ENCODE assay signal across 9 cellular contexts in genomic region chr18:54260376-54261072, GRCh38. TPM values are rescaled to one million over a fixed set of nuclear protein-coding genes. Genes with fewer than 3 reads are reported as not detected.
DNase-seq lines count a peak whose midpoint lies in the region; ATAC-seq, FAIRE-seq and TF ChIP-seq lines count a peak whose summit lies in the region.
"Had no signal": no experiment of that assay in that cellular context is flagged by ENCODE, and none has a peak within 500 bp of the region (broad histone marks: within the 10 kb centered on the region; RNA-seq: fewer than 3 reads in every experiment).

No MANE protein-coding gene starts in this region.

- no peak for TF ChIP-seq CTCF in PC-9 (conservative IDR thresholded peaks at IDR 0.05)
- no peak for TF ChIP-seq CTCF in HepG2 (CRISPR knock-in tag; IDR thresholded peaks at IDR 0.05)
- no peak for TF ChIP-seq CTCF in CD8-positive, alpha-beta T cell (IDR thresholded peaks at IDR 0.05)
- no peak for TF ChIP-seq CTCF in esophagus muscularis mucosa (IDR thresholded peaks at IDR 0.05)

- no peaks in the 10 kb centered on the region for H3K27me3 Mint-ChIP-seq in CD8-positive, alpha-beta T cell (ENCODE audit: low read depth)

- H3K27ac ChIP-seq in PC-9, result peak overlapping the region; percentile 77
- H3K27ac ChIP-seq in HepG2 (ENCODE audit: extremely low read length, insufficient read depth, low read length), result peak overlapping the region; percentile 30
- no peak overlapping the region for H3K27ac ChIP-seq in CD8-positive, alpha-beta T cell (ENCODE audit: low read depth, low read length)
- no peak overlapping the region for H3K27ac ChIP-seq in esophagus muscularis mucosa (replicated peaks in 1 of 4)

- no peaks in the 10 kb centered on the region for H3K27me3 ChIP-seq in PC-9 (ENCODE audit: insufficient read depth, low read depth)
- no peaks in the 10 kb centered on the region for H3K27me3 ChIP-seq in HepG2 (ENCODE audit: control insufficient read depth in 1 of 2, insufficient read depth in 2 of 2, low read length in 2 of 2)
- no peaks in the 10 kb centered on the region for H3K27me3 ChIP-seq in CD8-positive, alpha-beta T cell (ENCODE audit: insufficient read depth, low read length)
- no peaks in the 10 kb centered on the region for H3K27me3 ChIP-seq in esophagus muscularis mucosa

- H2AFZ ChIP-seq in PC-9, result no peak overlapping the region
- peak overlapping the region; percentile 69 for H2AFZ ChIP-seq in HepG2 (ENCODE audit: low read length)

- FAIRE-seq in GM18507 (lab: Jason Lieb, UNC) (peak; percentile 84), HepG2 (lab: Jason Lieb, UNC) (peak; percentile 43)

- H3K4me1 ChIP-seq in PC-9 (replicated peaks; ENCODE audit: insufficient read depth), result peaks cover 65% of the 10 kb centered on the region
- H3K4me1 ChIP-seq in HepG2 (ENCODE audit: insufficient read depth, low read length), result peaks cover 70% of the 10 kb centered on the region
- no peaks in the 10 kb centered on the region for H3K4me1 ChIP-seq in CD8-positive, alpha-beta T cell (ENCODE audit: insufficient read depth, low read length)
- no peaks in the 10 kb centered on the region for H3K4me1 ChIP-seq in esophagus muscularis mucosa

- H4K20me1 ChIP-seq in PC-9 (ENCODE audit: insufficient read depth) (no peaks in the 10 kb centered on the region), HepG2 (ENCODE audit: insufficient read depth, low read length) (no peaks in the 10 kb centered on the region)

- no peak for TF ChIP-seq EP300 in HepG2 (IDR thresholded peaks at IDR 0.05; ENCODE audit: low read depth in 2 of 2, low read length in 2 of 2)
- no peak for TF ChIP-seq EP300 in HepG2 (CRISPR knock-in tag; IDR thresholded peaks at IDR 0.05; ENCODE audit: borderline replicate concordance)
- no peak for TF ChIP-seq EP300 in esophagus muscularis mucosa (IDR thresholded peaks at IDR 0.05)

- H3K4me3 ChIP-seq in PC-9 (no peak overlapping the region), HepG2 (replicated peaks in 1 of 3; ENCODE audit: insufficient read depth in 1 of 3, low read depth in 2 of 3, low read length in 3 of 3) (no peak overlapping the region; a peak in 1 of 6 replicates), esophagus muscularis mucosa (no peak overlapping the region)
- H3K4me3 ChIP-seq in CD8-positive, alpha-beta T cell (ENCODE audit: low read depth, low read length), result no peak overlapping the region

- H3K9me3 ChIP-seq in PC-9 (ENCODE audit: insufficient read depth, low read depth), result no peaks in the 10 kb centered on the region; the same call in 1 of the 2 replicates
- H3K9me3 ChIP-seq in HepG2 (ENCODE audit: low read length), result no peaks in the 10 kb centered on the region
- no peaks in the 10 kb centered on the region for H3K9me3 ChIP-seq in CD8-positive, alpha-beta T cell (ENCODE audit: low read length)
- no peaks in the 10 kb centered on the region for H3K9me3 ChIP-seq in esophagus muscularis mucosa

- H3K27ac Mint-ChIP-seq in CD8-positive, alpha-beta T cell, result no peak overlapping the region

- H3K4me3 Mint-ChIP-seq in CD8-positive, alpha-beta T cell, result no peak overlapping the region

- H3K9me2 ChIP-seq in PC-9 (ENCODE audit: insufficient read depth), result peaks cover 4% of the 10 kb centered on the region; the same call in 1 of the 2 replicates

- intact Hi-C loops in PC-9 (cut with micrococcal nuclease; ENCODE audit: unreplicated experiment), result loop anchor here (10.0 kb wide), 1 partner anchor 106 kb away; no protein-coding TSS in a partner anchor
- intact Hi-C loops in HepG2 (cut with micrococcal nuclease; ENCODE audit: unreplicated experiment), result no loop called here
- intact Hi-C loops in CD8-positive, alpha-beta T cell (cut with DNase I, micrococcal nuclease), result no loop called here
- intact Hi-C loops in esophagus muscularis mucosa (cut with DNase I), result no loop called here

- H3K4me1 Mint-ChIP-seq in CD8-positive, alpha-beta T cell (ENCODE audit: low read depth), result peaks cover 9% of the 10 kb centered on the region

- no TSS peak for BruUV-seq in PC-9 (replicated peaks; lab: Mats Ljungman, UMichigan)
- no TSS peak for BruUV-seq in HepG2 (replicated peaks; lab: Mats Ljungman, UMichigan)

- TF ChIP-seq POLR2A in HepG2 (IDR thresholded peaks at IDR 0.05; ENCODE audit: insufficient read depth in 1 of 2, low read depth in 2 of 2, low read length in 2 of 2) (no peak), esophagus muscularis mucosa (IDR thresholded peaks at IDR 0.05; ENCODE audit: low read depth) (no peak)

- H3K9ac ChIP-seq in HepG2 (ENCODE audit: insufficient read depth, low read depth, low read length), result 0 out of 2 replicates have a peak overlapping the region, but pooled peaks have one; percentile 15

- 51% methylated on average over 11 of the region's 11 CpGs for WGBS in HepG2 (ENCODE audit: low lambda C conversion rate)
- WGBS in esophagus muscularis mucosa, result 86% methylated on average over 11 of the region's 11 CpGs

- H3K36me3 ChIP-seq in PC-9 (ENCODE audit: low read depth) (no peaks in the 10 kb centered on the region), HepG2 (replicated peaks in 1 of 2; ENCODE audit: control insufficient read depth in 1 of 2, insufficient read depth in 2 of 2, low read length in 2 of 2) (no peaks in the 10 kb centered on the region), esophagus muscularis mucosa (no peaks in the 10 kb centered on the region)
- H3K36me3 ChIP-seq in CD8-positive, alpha-beta T cell (ENCODE audit: insufficient read depth, low read length), result no peaks in the 10 kb centered on the region

- ATAC-seq in GM21723 (IDR thresholded peaks at IDR 0.05; ENCODE audit: unreplicated experiment) (peak; percentile 21), HepG2 (peak; percentile 62)
- ATAC-seq in CD8-positive, alpha-beta T cell, result no peak

- no peaks in the 10 kb centered on the region for H3K36me3 Mint-ChIP-seq in CD8-positive, alpha-beta T cell

- H3F3A ChIP-seq in PC-9 (ENCODE audit: insufficient read depth, low read depth), result peaks cover 30% of the 10 kb centered on the region; the same call in 1 of the 2 replicates

- DNase-seq in GM18507 (ENCODE audit: extremely low spot score, insufficient read length, low read depth) (no peak), PC-9 (peak in 1 of 2 experiments; percentile 90), HepG2 (ENCODE audit: low spot score) (peak; percentile 14), HT-29 (ENCODE audit: low spot score) (no peak), mucosa of gallbladder (ENCODE audit: low spot score) (no peak), esophagus muscularis mucosa (ENCODE audit: extremely low spot score) (no peak)
- DNase-seq in CD8-positive, alpha-beta T cell, result no peak
- DNase-seq: NCI-H2029 had no signal

- H3K9me3 Mint-ChIP-seq in CD8-positive, alpha-beta T cell, result no peaks in the 10 kb centered on the region

- TF ChIP-seq RAD21 in HepG2 (CRISPR knock-in tag; IDR thresholded peaks at IDR 0.05), result no peak

- POLR2A ChIA-PET in PC-9 (lab: Charles Lee; ENCODE audit: unreplicated experiment), result no interaction called here
- POLR2A ChIA-PET in HepG2 (lab: Yijun Ruan, JAX), result no interaction called here
- POLR2A ChIA-PET in CD8-positive, alpha-beta T cell (lab: Charles Lee), result no interaction called here

- CTCF ChIA-PET in PC-9 (lab: Charles Lee), result no interaction called here
- CTCF ChIA-PET in HepG2 (lab: Yijun Ruan, JAX; ENCODE audit: low intra/inter-chr PET ratio, low total read pairs), result no interaction called here
- CTCF ChIA-PET in CD8-positive, alpha-beta T cell (lab: Charles Lee), result no interaction called here

- H3K4me2 ChIP-seq in PC-9 (peak overlapping the region; percentile 49), HepG2 (ENCODE audit: low read depth, low read length) (peak overlapping the region; percentile 47)

- H3K79me2 ChIP-seq in PC-9 (ENCODE audit: low read depth), result no peaks in the 10 kb centered on the region
- no peaks in the 10 kb centered on the region for H3K79me2 ChIP-seq in HepG2 (ENCODE audit: insufficient read depth, low read length)

- in situ Hi-C loops in HepG2 (cut with HindIII; ENCODE audit: extremely low pct_ligation_motif_present, low pct_unique_long_range_greater_than_20kb), result no loop called here

RNA-seq across cellular contexts. Expression of gene POLI, which starts 8.8 kb away (rescaled TPM):
- total RNA-seq in PC-9 (2021) (11.9 and 17.6 TPM in 2 replicates), HepG2 (2016; rRNA removed; fragmentation: Illumina TruSeq; extraction: Trizol) (14.1 and 16.8 TPM in 2 replicates), mucosa of gallbladder (27.2 TPM), esophagus muscularis mucosa (10 to 100 TPM; 19.9 to 28.0 (median 23.1) TPM)
- 41.2 and 49.7 TPM in 2 replicates for total RNA-seq in HepG2 (2016; cell fraction: cytosol; rRNA removed; fragmentation: Illumina TruSeq; extraction: Trizol; ENCODE audit: low read depth)
- total RNA-seq in HepG2 (2016; cell fraction: insoluble cytoplasmic fraction; rRNA removed; fragmentation: Illumina TruSeq; extraction: Trizol), result 15.2 and 16.9 TPM in 2 replicates
- 22.0 and 28.7 TPM in 2 replicates for total RNA-seq in HepG2 (2016; cell fraction: membrane; rRNA removed; fragmentation: Illumina TruSeq; extraction: Trizol)
- total RNA-seq in HepG2 (2016; cell fraction: nucleus; rRNA removed; fragmentation: Illumina TruSeq; extraction: Trizol), result 24.8 and 26.2 TPM in 2 replicates
- 17.2 and 21.2 TPM in 2 replicates for polyA plus RNA-seq in HepG2 (2011; rRNA removed)
- polyA plus RNA-seq in HepG2 (2011; cell fraction: cytosol; rRNA removed), result 3.6 and 4.5 TPM in 2 replicates
- 41.4 and 49.8 TPM in 2 replicates for polyA plus RNA-seq in HepG2 (2011; cell fraction: nucleus; rRNA removed)
- polyA plus RNA-seq in HepG2 (2012), result 10.6 and 14.5 TPM in 2 replicates
- 1.5 and 1.7 TPM in 2 replicates for polyA plus RNA-seq in HepG2 (2016; cell fraction: cytosol; fragmentation: Illumina TruSeq; extraction: Trizol; ENCODE audit: low read depth)
- polyA plus RNA-seq in HepG2 (2016; cell fraction: insoluble cytoplasmic fraction; fragmentation: Illumina TruSeq; extraction: Trizol; ENCODE audit: low read depth), result 14.7 and 14.8 TPM in 2 replicates
- polyA plus RNA-seq in HepG2 (2016; cell fraction: membrane; fragmentation: Illumina TruSeq; extraction: Trizol; ENCODE audit: low read depth), result 5.1 and 5.3 TPM in 2 replicates
- polyA plus RNA-seq in HepG2 (2016; cell fraction: nucleus; fragmentation: Illumina TruSeq; extraction: Trizol; ENCODE audit: insufficient read depth, low read depth), result 57.5 and 59.9 TPM in 2 replicates
- 4.6 and 6.5 TPM in 2 replicates for polyA minus RNA-seq in HepG2 (2011; rRNA and poly(A)+ RNA removed; ENCODE audit: low replicate concordance)
- polyA minus RNA-seq in HepG2 (2011; cell fraction: cytosol; rRNA and poly(A)+ RNA removed), result 7.3 and 10.0 TPM in 2 replicates
- polyA minus RNA-seq in HepG2 (2011; cell fraction: nucleus; rRNA and poly(A)+ RNA removed), result 46.1 and 47.0 TPM in 2 replicates
- 5.0 TPM in 2 replicates for total RNA-seq in HT-29 (2014; rRNA removed; shearing (Covaris generic))
- total RNA-seq in CD8-positive, alpha-beta T cell, result 10 to 100 TPM; 17.9 to 18.4 TPM

RNA-seq across cellular contexts. Expression of gene MBD2, which starts 36.1 kb away (rescaled TPM):
- total RNA-seq in PC-9 (2021), result 72.0 and 80.9 TPM in 2 replicates
- total RNA-seq in HepG2 (2016; rRNA removed; fragmentation: Illumina TruSeq; extraction: Trizol), result 38.5 and 48.6 TPM in 2 replicates
- 24.9 and 27.3 TPM in 2 replicates for total RNA-seq in HepG2 (2016; cell fraction: cytosol; rRNA removed; fragmentation: Illumina TruSeq; extraction: Trizol; ENCODE audit: low read depth)
- 29.4 and 38.2 TPM in 2 replicates for total RNA-seq in HepG2 (2016; cell fraction: insoluble cytoplasmic fraction; rRNA removed; fragmentation: Illumina TruSeq; extraction: Trizol)
- total RNA-seq in HepG2 (2016; cell fraction: membrane; rRNA removed; fragmentation: Illumina TruSeq; extraction: Trizol), result 63.4 and 68.1 TPM in 2 replicates
- total RNA-seq in HepG2 (2016; cell fraction: nucleus; rRNA removed; fragmentation: Illumina TruSeq; extraction: Trizol), result 10.7 and 13.6 TPM in 2 replicates
- polyA plus RNA-seq in HepG2 (2011; rRNA removed), result 15.1 and 19.1 TPM in 2 replicates
- 7.8 and 10.5 TPM in 2 replicates for polyA plus RNA-seq in HepG2 (2011; cell fraction: cytosol; rRNA removed)
- 7.1 and 7.5 TPM in 2 replicates for polyA plus RNA-seq in HepG2 (2011; cell fraction: nucleus; rRNA removed)
- polyA plus RNA-seq in HepG2 (2012), result 13.7 and 24.4 TPM in 2 replicates
- polyA plus RNA-seq in HepG2 (2016; cell fraction: cytosol; fragmentation: Illumina TruSeq; extraction: Trizol; ENCODE audit: low read depth), result 46.2 and 46.3 TPM in 2 replicates
- polyA plus RNA-seq in HepG2 (2016; cell fraction: insoluble cytoplasmic fraction; fragmentation: Illumina TruSeq; extraction: Trizol; ENCODE audit: low read depth), result 43.4 and 46.4 TPM in 2 replicates
- polyA plus RNA-seq in HepG2 (2016; cell fraction: membrane; fragmentation: Illumina TruSeq; extraction: Trizol; ENCODE audit: low read depth), result 55.8 and 75.8 TPM in 2 replicates
- 45.5 and 52.2 TPM in 2 replicates for polyA plus RNA-seq in HepG2 (2016; cell fraction: nucleus; fragmentation: Illumina TruSeq; extraction: Trizol; ENCODE audit: insufficient read depth, low read depth)
- polyA minus RNA-seq in HepG2 (2011; rRNA and poly(A)+ RNA removed; ENCODE audit: low replicate concordance), result 17.9 and 34.9 TPM in 2 replicates
- 18.2 and 30.0 TPM in 2 replicates for polyA minus RNA-seq in HepG2 (2011; cell fraction: cytosol; rRNA and poly(A)+ RNA removed)
- polyA minus RNA-seq in HepG2 (2011; cell fraction: nucleus; rRNA and poly(A)+ RNA removed), result 15.5 and 16.7 TPM in 2 replicates
- total RNA-seq in HT-29 (2014; rRNA removed; shearing (Covaris generic)), result 11.6 and 14.4 TPM in 2 replicates
- 10 to 100 TPM; 71.4 to 73.0 TPM for total RNA-seq in CD8-positive, alpha-beta T cell
- 71.6 TPM for total RNA-seq in mucosa of gallbladder
- 10 to 100 TPM; 30.7 to 43.9 (median 40.8) TPM for total RNA-seq in esophagus muscularis mucosa

Comparison
In these comparisons a context has a peak if more than half of its experiments do, and no peak if none do; other contexts are left out.
1. H3K27ac ChIP-seq: peak in PC-9 (single experiment) and HepG2 (single experiment); none in CD8-positive, alpha-beta T cell (single experiment) and esophagus muscularis mucosa (0 of 4).